In genomic region chr1:212072047-212072446, GRCh38 we compare ENCODE assay signal across 35 cellular contexts. TPM values are rescaled to one million over a fixed set of nuclear protein-coding genes. Genes with fewer than 3 reads are reported as not detected.
"Had no signal": no experiment of that assay in that cellular context is flagged by ENCODE, and none has a peak within 500 bp of the region (broad histone marks: within the 10 kb centered on the region; RNA-seq: fewer than 3 reads in every experiment).

No MANE protein-coding gene starts in this region.

- H3K27me3 ChIP-seq: ascending aorta had no signal

- DNase-seq: activated CD4-positive, alpha-beta memory T cell treated with anti-CD3 and anti-CD28 coated beads, Interleukin-2, amount 10 ng/mL, durations not matched to agents 7 days and 5 days; activated CD4-positive, alpha-beta T cell treated with anti-CD3 and anti-CD28 coated beads for 1 hour; activated CD4-positive, alpha-beta T cell treated with anti-CD3 and anti-CD28 coated beads for 36 hours; activated CD4-positive, alpha-beta T cell treated with anti-CD3 and anti-CD28 coated beads for 48 hours; activated CD4-positive, alpha-beta T cell treated with anti-CD3 and anti-CD28 coated beads, Interleukin-2, amount 10 ng/mL, durations not matched to agents 7 days and 5 days; activated CD4-positive, alpha-beta T cell treated with anti-CD3 and anti-CD28 coated beads, Interleukin-2, amount 50 U/mL, for 48 hours; activated CD4-positive, CD25-positive, alpha-beta regulatory T cell; activated CD8-positive, alpha-beta memory T cell treated with anti-CD3 and anti-CD28 coated beads for 24 hours; activated CD8-positive, alpha-beta memory T cell treated with anti-CD3 and anti-CD28 coated beads, Interleukin-2, amount 10 ng/mL, durations not matched to agents 7 days and 5 days; activated CD8-positive, alpha-beta memory T cell treated with anti-CD3 and anti-CD28 coated beads, Interleukin-2, amount 50 U/mL, for 48 hours; activated CD8-positive, alpha-beta T cell treated with anti-CD3 and anti-CD28 coated beads, Interleukin-2, amount 10 ng/mL, durations not matched to agents 7 days and 5 days; activated effector memory CD4-positive, alpha-beta T cell treated with Interleukin-2 at 50 U/mL for 16 hours; activated gamma-delta T cell; activated naive CD4-positive, alpha-beta T cell treated with anti-CD3 and anti-CD28 coated beads, Interleukin-2, amount 10 ng/mL, durations not matched to agents 7 days and 5 days; activated naive CD4-positive, alpha-beta T cell treated with Interleukin-2 at 50 U/mL for 16 hours; activated naive CD8-positive, alpha-beta T cell treated with anti-CD3 and anti-CD28 coated beads, Interleukin-2, amount 10 ng/mL, durations not matched to agents 7 days and 5 days; activated naive CD8-positive, alpha-beta T cell treated with anti-CD3 and anti-CD28 coated beads, Interleukin-2, amount 50 U/mL, for 24 hours; activated T-cell treated with anti-CD3 and anti-CD28 coated beads, Interleukin-2, amount 50 U/mL, for 24 hours; activated T-cell treated with anti-CD3 and anti-CD28 coated beads, Interleukin-2, amount 50 U/mL, for 48 hours; amygdala; anterior cingulate cortex; central memory CD4-positive, alpha-beta T cell; T-helper 1 cell; T-helper 2 cell; T-helper 9 cell; WERI-Rb-1 had no signal

- H3K4me1 Mint-ChIP-seq: activated CD4-positive, alpha-beta memory T cell treated with anti-CD3 and anti-CD28 coated beads, Interleukin-2, amount 10 ng/mL, durations not matched to agents 7 days and 5 days; activated CD4-positive, alpha-beta T cell treated with anti-CD3 and anti-CD28 coated beads for 36 hours; activated CD4-positive, alpha-beta T cell treated with anti-CD3 and anti-CD28 coated beads, Interleukin-2, amount 10 ng/mL, durations not matched to agents 7 days and 5 days; activated naive CD4-positive, alpha-beta T cell treated with anti-CD3 and anti-CD28 coated beads, Interleukin-2, amount 10 ng/mL, durations not matched to agents 7 days and 5 days; activated naive CD4-positive, alpha-beta T cell treated with anti-CD3 and anti-CD28 coated beads, Interleukin-2, amount 50 U/mL, for 24 hours; activated naive CD8-positive, alpha-beta T cell treated with anti-CD3 and anti-CD28 coated beads, Interleukin-2, amount 10 ng/mL, durations not matched to agents 7 days and 5 days; activated naive CD8-positive, alpha-beta T cell treated with anti-CD3 and anti-CD28 coated beads, Interleukin-2, amount 50 U/mL, for 24 hours; WTC11 had no signal

- H3K9me3 Mint-ChIP-seq: activated CD4-positive, alpha-beta memory T cell treated with anti-CD3 and anti-CD28 coated beads, Interleukin-2, amount 10 ng/mL, durations not matched to agents 7 days and 5 days; activated CD4-positive, alpha-beta T cell treated with anti-CD3 and anti-CD28 coated beads, Interleukin-2, amount 10 ng/mL, durations not matched to agents 7 days and 5 days; activated naive CD4-positive, alpha-beta T cell treated with anti-CD3 and anti-CD28 coated beads, Interleukin-2, amount 10 ng/mL, durations not matched to agents 7 days and 5 days; activated naive CD4-positive, alpha-beta T cell treated with anti-CD3 and anti-CD28 coated beads, Interleukin-2, amount 50 U/mL, for 24 hours; activated naive CD8-positive, alpha-beta T cell treated with anti-CD3 and anti-CD28 coated beads, Interleukin-2, amount 10 ng/mL, durations not matched to agents 7 days and 5 days; activated naive CD8-positive, alpha-beta T cell treated with anti-CD3 and anti-CD28 coated beads, Interleukin-2, amount 50 U/mL, for 24 hours; activated T-cell treated with anti-CD3 and anti-CD28 coated beads, Interleukin-2, amount 50 U/mL, for 24 hours; activated T-helper 2 cell treated with anti-CD3 and anti-CD28 coated beads, Interferon-gamma antibody, Interleukin-2, Interleukin-4, amounts not matched to agents 10 μg/mL and 5 μg/mL and 100 μg/mL, durations not matched to agents 14 hours and 24 hours and 36 hours; brain; T-helper 1 cell treated with Interleukin-12 subunit alpha and Interleukin-12 subunit beta and Interleukin-4 antibody, amounts not matched to agents 30 μg/mL and 1 μg/mL, for 36 hours; T-helper 2 cell treated with Interferon-gamma antibody and Interleukin-4, amounts not matched to agents 5 μg/mL and 100 μg/mL, for 36 hours; WTC11 had no signal

- H3K36me3 Mint-ChIP-seq: activated naive CD4-positive, alpha-beta T cell treated with anti-CD3 and anti-CD28 coated beads, Interleukin-2, amount 50 U/mL, for 24 hours; brain had no signal

- ATAC-seq: activated CD4-positive, alpha-beta T cell treated with anti-CD3 and anti-CD28 coated beads for 36 hours; activated CD4-positive, CD25-positive, alpha-beta regulatory T cell treated with anti-CD3 and anti-CD28 coated beads, Interleukin-2, amount 50 U/mL, for 24 hours; activated CD8-positive, alpha-beta memory T cell treated with anti-CD3 and anti-CD28 coated beads, Interleukin-2, amount 10 ng/mL, durations not matched to agents 7 days and 5 days; activated CD8-positive, alpha-beta T cell treated with anti-CD3 and anti-CD28 coated beads, Interleukin-2, amount 10 ng/mL, durations not matched to agents 7 days and 5 days; activated naive CD8-positive, alpha-beta T cell treated with anti-CD3 and anti-CD28 coated beads, Interleukin-2, amount 50 U/mL, for 24 hours; WTC11 had no signal

- H3K4me1 ChIP-seq: ascending aorta had no signal

- H3K27ac Mint-ChIP-seq: activated CD4-positive, alpha-beta memory T cell treated with anti-CD3 and anti-CD28 coated beads, Interleukin-2, amount 10 ng/mL, durations not matched to agents 7 days and 5 days; activated CD4-positive, alpha-beta T cell treated with anti-CD3 and anti-CD28 coated beads for 36 hours; activated CD4-positive, alpha-beta T cell treated with anti-CD3 and anti-CD28 coated beads, Interleukin-2, amount 10 ng/mL, durations not matched to agents 7 days and 5 days; activated CD8-positive, alpha-beta memory T cell treated with anti-CD3 and anti-CD28 coated beads, Interleukin-2, amount 10 ng/mL, durations not matched to agents 7 days and 5 days; activated CD8-positive, alpha-beta T cell treated with anti-CD3 and anti-CD28 coated beads, Interleukin-2, amount 10 ng/mL, durations not matched to agents 7 days and 5 days; activated naive CD4-positive, alpha-beta T cell treated with anti-CD3 and anti-CD28 coated beads, Interleukin-2, amount 10 ng/mL, durations not matched to agents 7 days and 5 days; activated naive CD4-positive, alpha-beta T cell treated with anti-CD3 and anti-CD28 coated beads, Interleukin-2, amount 50 U/mL, for 24 hours; activated naive CD8-positive, alpha-beta T cell; activated naive CD8-positive, alpha-beta T cell treated with anti-CD3 and anti-CD28 coated beads, Interleukin-2, amount 10 ng/mL, durations not matched to agents 7 days and 5 days; activated naive CD8-positive, alpha-beta T cell treated with anti-CD3 and anti-CD28 coated beads, Interleukin-2, amount 50 U/mL, for 24 hours; activated T-cell treated with anti-CD3 and anti-CD28 coated beads, Interleukin-2, amount 50 U/mL, for 24 hours; brain; T-helper 1 cell treated with Interleukin-12 subunit alpha and Interleukin-12 subunit beta and Interleukin-4 antibody, amounts not matched to agents 30 μg/mL and 1 μg/mL, for 36 hours; T-helper 2 cell treated with Interferon-gamma antibody and Interleukin-4, amounts not matched to agents 5 μg/mL and 100 μg/mL, for 36 hours; WTC11 had no signal

- H3K4me3 Mint-ChIP-seq: activated CD4-positive, alpha-beta memory T cell treated with anti-CD3 and anti-CD28 coated beads, Interleukin-2, amount 10 ng/mL, durations not matched to agents 7 days and 5 days; activated CD4-positive, alpha-beta T cell treated with anti-CD3 and anti-CD28 coated beads for 36 hours; activated CD4-positive, alpha-beta T cell treated with anti-CD3 and anti-CD28 coated beads, Interleukin-2, amount 10 ng/mL, durations not matched to agents 7 days and 5 days; activated CD8-positive, alpha-beta memory T cell treated with anti-CD3 and anti-CD28 coated beads, Interleukin-2, amount 10 ng/mL, durations not matched to agents 7 days and 5 days; activated CD8-positive, alpha-beta T cell treated with anti-CD3 and anti-CD28 coated beads, Interleukin-2, amount 10 ng/mL, durations not matched to agents 7 days and 5 days; activated naive CD4-positive, alpha-beta T cell treated with anti-CD3 and anti-CD28 coated beads, Interleukin-2, amount 10 ng/mL, durations not matched to agents 7 days and 5 days; activated naive CD4-positive, alpha-beta T cell treated with anti-CD3 and anti-CD28 coated beads, Interleukin-2, amount 50 U/mL, for 24 hours; activated naive CD8-positive, alpha-beta T cell; activated naive CD8-positive, alpha-beta T cell treated with anti-CD3 and anti-CD28 coated beads, Interleukin-2, amount 10 ng/mL, durations not matched to agents 7 days and 5 days; activated naive CD8-positive, alpha-beta T cell treated with anti-CD3 and anti-CD28 coated beads, Interleukin-2, amount 50 U/mL, for 24 hours; activated T-cell treated with anti-CD3 and anti-CD28 coated beads, Interleukin-2, amount 50 U/mL, for 24 hours; brain; T-helper 1 cell treated with Interleukin-12 subunit alpha and Interleukin-12 subunit beta and Interleukin-4 antibody, amounts not matched to agents 30 μg/mL and 1 μg/mL, for 36 hours; T-helper 2 cell treated with Interferon-gamma antibody and Interleukin-4, amounts not matched to agents 5 μg/mL and 100 μg/mL, for 36 hours; WTC11 had no signal

- H3K27ac ChIP-seq: ascending aorta, WERI-Rb-1 had no signal

- H3K4me3 ChIP-seq: ascending aorta had no signal

- H3K36me3 ChIP-seq: ascending aorta had no signal

- H3K9me3 ChIP-seq: ascending aorta had no signal

- H3K27me3 Mint-ChIP-seq: activated CD4-positive, alpha-beta memory T cell treated with anti-CD3 and anti-CD28 coated beads, Interleukin-2, amount 10 ng/mL, durations not matched to agents 7 days and 5 days; activated CD4-positive, alpha-beta T cell treated with anti-CD3 and anti-CD28 coated beads for 36 hours; activated CD4-positive, alpha-beta T cell treated with anti-CD3 and anti-CD28 coated beads, Interleukin-2, amount 10 ng/mL, durations not matched to agents 7 days and 5 days; activated CD8-positive, alpha-beta memory T cell treated with anti-CD3 and anti-CD28 coated beads, Interleukin-2, amount 10 ng/mL, durations not matched to agents 7 days and 5 days; activated naive CD4-positive, alpha-beta T cell treated with anti-CD3 and anti-CD28 coated beads, Interleukin-2, amount 10 ng/mL, durations not matched to agents 7 days and 5 days; activated naive CD4-positive, alpha-beta T cell treated with anti-CD3 and anti-CD28 coated beads, Interleukin-2, amount 50 U/mL, for 24 hours; activated naive CD8-positive, alpha-beta T cell; activated naive CD8-positive, alpha-beta T cell treated with anti-CD3 and anti-CD28 coated beads, Interleukin-2, amount 10 ng/mL, durations not matched to agents 7 days and 5 days; activated naive CD8-positive, alpha-beta T cell treated with anti-CD3 and anti-CD28 coated beads, Interleukin-2, amount 50 U/mL, for 24 hours; activated T-cell treated with anti-CD3 and anti-CD28 coated beads, Interleukin-2, amount 50 U/mL, for 24 hours; brain had no signal

RNA-seq across cellular contexts. Expression of gene DTL, which starts 36.5 kb away (rescaled TPM):
- total RNA-seq: ascending aorta had no signal
